Comparison of ENCODE assay signal across 8 cellular contexts in genomic region chr9:134024828-134025605, GRCh38. TPM values are rescaled to one million over a fixed set of nuclear protein-coding genes. Genes with fewer than 3 reads are reported as not detected.
DNase-seq lines count a peak whose midpoint lies in the region; ATAC-seq, FAIRE-seq and TF ChIP-seq lines count a peak whose summit lies in the region.

BRD3OS (plus strand) TSS chr9:134025481; CDS start chr9:134026748, 1,267 bp downstream.

- H4K20me1 ChIP-seq in keratinocyte (ENCODE audit: control insufficient read depth, extremely low read depth, insufficient read depth, low read length), result no peaks in the 10 kb centered on the region

- H3K4me3 ChIP-seq in AG04450 (ENCODE audit: low read depth, low read length), result peak within 1 kb of the TSS; percentile 90
- peak within 1 kb of the TSS; percentile 61 to 67 (median 62) for H3K4me3 ChIP-seq in keratinocyte (ENCODE audit: control insufficient read depth in 2 of 3, extremely low read depth in 1 of 3, insufficient read depth in 2 of 3, low read depth in 1 of 3, low read length in 3 of 3)

- DNase-seq in AG04450 (ENCODE audit: low read depth, low spot score) (peak; percentile 100), NCI-H446 treated with DMSO at 0.1 percent for 48 hours (lab: John Stamatoyannopoulos, UW) (peak; percentile 91), cerebellar nuclear complex (lab: John Stamatoyannopoulos, UW) (peak; percentile 89 to 96), keratinocyte (ENCODE audit: low read depth, low spot score) (peak; percentile 99)
- DNase-seq in activated CD4-positive, CD25-positive, alpha-beta regulatory T cell treated with anti-CD3 and anti-CD28 coated beads, Interleukin-2, amount 50 U/mL, for 72 hours, result peak; percentile 87
- peak; percentile 86 to 92 (median 89) for DNase-seq in stimulated activated CD4-positive, alpha-beta T cell treated with anti-CD3 and anti-CD28 coated beads, Interleukin-12 subunit alpha, Interleukin-12 subunit beta, amount 100 ng/mL, for 48 hours (ENCODE audit: low read depth in 2 of 3, low spot score in 1 of 3)

- H3K9me3 ChIP-seq in AG04450 (ENCODE audit: control insufficient read depth, insufficient read depth, low read length) (no peaks in the 10 kb centered on the region), keratinocyte (ENCODE audit: control insufficient read depth, low read depth, low read length) (no peaks in the 10 kb centered on the region)

- peak within 1 kb of the TSS; percentile 72 for H3K4me2 ChIP-seq in keratinocyte (ENCODE audit: control insufficient read depth, extremely low read depth, insufficient read depth, low read depth, low read length)

- H3K27me3 ChIP-seq in AG04450 (ENCODE audit: control insufficient read depth, insufficient read depth, low read length) (no peaks in the 10 kb centered on the region), keratinocyte (ENCODE audit: control insufficient read depth, extremely low read depth, insufficient read depth, low read length) (no peaks in the 10 kb centered on the region)

- dilution Hi-C loops in keratinocyte (cut with MboI; ENCODE audit: extremely low pct_ligation_motif_present, low sequenced_read_pairs), result no loop called here

- CTCF ChIA-PET in AG04450 (lab: Charles Lee), result interaction anchor here (0.6 to 3.2 kb wide), 7 partner anchors 27 to 242 kb away, joined by 3 to 20 read pairs (median 8); no protein-coding TSS in a partner anchor

- H3K9ac ChIP-seq in keratinocyte (ENCODE audit: control insufficient read depth, extremely low read depth, insufficient read depth, low read length), result peak within 1 kb of the TSS; percentile 61

- peaks cover 3% of the 10 kb centered on the region for H3K4me1 ChIP-seq in keratinocyte (ENCODE audit: control insufficient read depth, extremely low read depth, insufficient read depth, low read length)

- ATAC-seq in GM19025 (IDR thresholded peaks at IDR 0.05; ENCODE audit: low read depth, unreplicated experiment), result peak; percentile 91
- peak; percentile 87 for ATAC-seq in HG03354 (IDR thresholded peaks at IDR 0.05; ENCODE audit: poor library complexity, severe bottlenecking, unreplicated experiment)

- peak within 1 kb of the TSS; percentile 82 for H2AFZ ChIP-seq in keratinocyte (ENCODE audit: control insufficient read depth, low read length)

- no peaks in the 10 kb centered on the region for H3K79me2 ChIP-seq in keratinocyte (ENCODE audit: control insufficient read depth, insufficient read depth, low read length)

- H3K36me3 ChIP-seq in keratinocyte (ENCODE audit: control insufficient read depth in 2 of 2, extremely low read depth in 1 of 2, insufficient read depth in 2 of 2, low read length in 2 of 2), result peaks cover 0 to 3% of the 10 kb centered on the region in 2 experiments

- peak; percentile 86 for FAIRE-seq in keratinocyte (lab: Jason Lieb, UNC)

- no peak for TF ChIP-seq CTCF in AG04450 (IDR thresholded peaks at IDR 0.05; ENCODE audit: low read depth, low read length)
- TF ChIP-seq CTCF in keratinocyte (optimal IDR thresholded peaks at IDR 0.05 in 1 of 3, IDR thresholded peaks at IDR 0.05 in 1 of 3, conservative IDR thresholded peaks at IDR 0.05 in 1 of 3; ENCODE audit: extremely low read depth in 1 of 3, insufficient read depth in 2 of 3, low read length in 3 of 3), result no peak

- no peaks in the 10 kb centered on the region for H3K9me1 ChIP-seq in keratinocyte (ENCODE audit: control insufficient read depth, extremely low read depth, insufficient read depth, low read length)

- POLR2A ChIA-PET in AG04450 (lab: Yijun Ruan, JAX), result interaction anchor here (0.8 to 2.5 kb wide), 6 partner anchors 14 to 243 kb away, joined by 3 to 9 read pairs (median 5); partner anchors contain the start of gene WDR5

- peak within 1 kb of the TSS; percentile 31 for H3K27ac ChIP-seq in AG04450 (ENCODE audit: low read depth, low read length)
- H3K27ac ChIP-seq in keratinocyte (ENCODE audit: control insufficient read depth, insufficient read depth, low read length), result no peak within 1 kb of the TSS

RNA-seq across cellular contexts. Expression of gene BRD3OS, which starts in this region (rescaled TPM):
- polyA plus RNA-seq in AG04450 (2011; rRNA removed) (20.2 and 20.3 TPM in 2 replicates), keratinocyte (8.2 to 13.8 TPM (median 8.5 TPM) in 3 replicates)
- 12.8 and 14.1 TPM in 2 replicates for polyA minus RNA-seq in AG04450 (2011; rRNA and poly(A)+ RNA removed)
- polyA plus RNA-seq in keratinocyte (2011; ENCODE audit: low read depth), result 3.3 TPM
- polyA plus RNA-seq in keratinocyte (2011; cell fraction: cytosol; rRNA removed), result 14.2 and 15.1 TPM in 2 replicates
- polyA plus RNA-seq in keratinocyte (2011; cell fraction: nucleus; rRNA removed), result 9.9 and 11.2 TPM in 2 replicates
- polyA plus RNA-seq in keratinocyte (2012; ENCODE audit: low replicate concordance), result 3.2 and 13.3 TPM in 2 replicates
- polyA minus RNA-seq in keratinocyte, result 6.3 to 10.8 TPM (median 6.5 TPM) in 3 replicates
- polyA minus RNA-seq in keratinocyte (2011; cell fraction: cytosol; rRNA and poly(A)+ RNA removed), result 10.7 TPM
- 3.8 and 4.9 TPM in 2 replicates for polyA minus RNA-seq in keratinocyte (2011; cell fraction: nucleus; rRNA and poly(A)+ RNA removed)
